Comparison of ENCODE assay signal across 14 cellular contexts in genomic region chr4:38366451-38366850, GRCh38.
DNase-seq lines count a peak whose midpoint lies in the region; ATAC-seq and TF ChIP-seq lines count a peak whose summit lies in the region.
"Had no signal": no experiment of that assay in that cellular context is flagged by ENCODE, and none has a peak within 500 bp of the region (broad histone marks: within the 10 kb centered on the region; RNA-seq: fewer than 3 reads in every experiment).

No MANE protein-coding gene starts in this region.

- H3K27ac ChIP-seq in VCaP: peak overlapping the region; percentile 67
- H3K27ac ChIP-seq: gastrocnemius medialis had no signal

- intact Hi-C loops in sciatic nerve (cut with DNase I): no loop called here

- no peak overlapping the region for H3K4me3 Mint-ChIP-seq in endothelial cell (ENCODE audit: unreplicated experiment)
- H3K4me3 Mint-ChIP-seq: activated T-helper 17 cell treated with anti-CD3 and anti-CD28 coated beads, Interleukin-2, amount 50 U/mL, for 72 hours; CD8-positive, alpha-beta memory T cell had no signal

- no peaks in the 10 kb centered on the region for H3K36me3 Mint-ChIP-seq in endothelial cell (ENCODE audit: low read depth, unreplicated experiment)
- H3K36me3 Mint-ChIP-seq: CD8-positive, alpha-beta memory T cell had no signal

- DNase-seq in HUDEP-2 (lab: John Stamatoyannopoulos, UW; ENCODE audit: unreplicated experiment in 76 of 76) (peak in 39 of 76 experiments; percentile 1 to 55 (median 18)), fibroblast of the aortic adventitia (ENCODE audit: low read depth) (peak; percentile 70), sciatic nerve (ENCODE audit: low spot score) (peak; percentile 64), endothelial cell (ENCODE audit: low spot score) (no peak), COR-L47 (lab: John Stamatoyannopoulos, UW) (no peak)
- DNase-seq: CD8-positive, alpha-beta memory T cell; gastrocnemius medialis; GOT3; occipital lobe; stimulated activated naive CD4-positive, alpha-beta T cell treated with Interleukin-2 at 50 U/mL for 16 hours had no signal

- H3K4me3 ChIP-seq in fibroblast of the aortic adventitia (ENCODE audit: low read depth, low read length): no peak overlapping the region
- H3K4me3 ChIP-seq: gastrocnemius medialis had no signal

- H3K27me3 Mint-ChIP-seq in endothelial cell (ENCODE audit: unreplicated experiment): peaks cover 4% of the 10 kb centered on the region
- H3K27me3 Mint-ChIP-seq: activated T-helper 17 cell treated with anti-CD3 and anti-CD28 coated beads, Interleukin-2, amount 50 U/mL, for 72 hours; CD8-positive, alpha-beta memory T cell had no signal

- no peaks in the 10 kb centered on the region for H3K4me1 Mint-ChIP-seq in endothelial cell (ENCODE audit: unreplicated experiment)
- H3K4me1 Mint-ChIP-seq: activated T-helper 17 cell treated with anti-CD3 and anti-CD28 coated beads, Interleukin-2, amount 50 U/mL, for 72 hours had no signal

- no peak for TF ChIP-seq CTCF in VCaP (conservative IDR thresholded peaks at IDR 0.05)
- TF ChIP-seq CTCF in fibroblast of the aortic adventitia (IDR thresholded peaks at IDR 0.05; ENCODE audit: insufficient read depth, low read length): no peak
- TF ChIP-seq CTCF in endothelial cell (IDR thresholded peaks at IDR 0.05; ENCODE audit: unreplicated experiment): no peak

- H3K9me3 Mint-ChIP-seq in endothelial cell (ENCODE audit: unreplicated experiment): no peaks in the 10 kb centered on the region
- H3K9me3 Mint-ChIP-seq: activated T-helper 17 cell treated with anti-CD3 and anti-CD28 coated beads, Interleukin-2, amount 50 U/mL, for 72 hours; CD8-positive, alpha-beta memory T cell had no signal

- no peak overlapping the region for H3K27ac Mint-ChIP-seq in endothelial cell (ENCODE audit: unreplicated experiment)
- H3K27ac Mint-ChIP-seq: activated T-helper 17 cell treated with anti-CD3 and anti-CD28 coated beads, Interleukin-2, amount 50 U/mL, for 72 hours had no signal

- ATAC-seq in sciatic nerve (peak; percentile 78), HG02938 (IDR thresholded peaks at IDR 0.05; ENCODE audit: unreplicated experiment) (no peak), HG03039 (IDR thresholded peaks at IDR 0.05; ENCODE audit: unreplicated experiment) (no peak)
- ATAC-seq: activated T-helper 17 cell treated with anti-CD3 and anti-CD28 coated beads, Interleukin-2, amount 50 U/mL, for 72 hours had no signal

Comparison
In these comparisons a context has a peak if more than half of its experiments do, and no peak if none do; other contexts are left out.
1. DNase-seq: peak in HUDEP-2 (39 of 76), fibroblast of the aortic adventitia (single experiment) and sciatic nerve (single experiment); none in endothelial cell (single experiment) and COR-L47 (single experiment).